1 cellular context compared by ENCODE assay signal in the genomic region with DNA sequence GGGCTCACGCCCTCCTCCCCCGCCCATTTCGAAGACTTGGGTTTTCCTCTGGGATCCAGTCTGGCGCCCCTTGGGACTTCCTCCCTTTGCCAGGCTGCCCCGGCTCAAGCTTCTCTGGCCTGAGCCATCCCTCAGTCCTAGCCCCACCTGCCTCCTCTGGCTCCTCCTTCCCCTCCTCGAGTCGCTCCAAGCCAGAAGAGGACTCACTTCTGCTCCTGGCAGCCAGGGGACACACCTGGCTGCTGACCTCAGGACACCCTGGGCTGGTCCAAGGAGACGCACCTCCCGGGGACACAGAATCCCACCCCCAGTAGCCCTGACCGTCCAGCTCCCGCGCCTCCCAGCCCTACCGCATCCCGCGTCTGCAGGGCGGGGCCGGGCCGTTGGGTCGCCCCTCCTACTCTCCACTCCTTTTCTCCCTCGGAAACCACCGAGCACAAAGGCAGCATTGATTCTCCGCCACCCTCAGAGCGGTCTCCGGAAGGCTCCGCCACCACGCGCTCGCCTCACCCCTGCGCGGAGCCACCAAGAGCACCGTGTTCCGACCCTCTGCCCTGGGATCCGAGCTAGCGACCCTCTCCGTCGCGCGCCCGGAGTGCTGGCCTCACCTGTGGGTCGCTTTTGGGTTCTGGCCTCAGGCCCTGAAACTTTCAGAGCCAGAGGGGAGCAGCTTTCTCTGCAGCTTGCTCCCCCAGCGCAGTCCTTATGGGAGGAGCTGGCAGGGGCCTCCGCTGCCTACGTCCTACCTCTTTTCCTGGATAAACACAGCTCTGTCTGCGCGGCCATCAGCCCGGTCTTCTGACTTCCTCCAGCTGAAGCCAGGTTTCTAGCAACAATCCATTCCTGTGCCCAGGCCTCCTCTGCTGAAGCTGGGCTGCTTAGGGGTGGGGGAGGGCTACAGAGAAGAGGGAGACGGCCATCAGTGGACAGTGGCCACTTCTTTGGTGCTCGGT.
A peak's percentile ranks its signal among the peaks of the same experiment; 100 is the strongest.
TF ChIP-seq lines count a peak whose summit lies in the region.

Gene C2CD4D (minus strand): TSS at position 364 of the 953 bp plus-strand sequence. CDS start 831 bp downstream, outside the sequence.

TF ChIP-seq in HepG2, 621 proteins besides CTCF, POLR2A, EP300 and RAD21 (continued from another document and continues in another):
- TF ChIP-seq, protein P1, sequence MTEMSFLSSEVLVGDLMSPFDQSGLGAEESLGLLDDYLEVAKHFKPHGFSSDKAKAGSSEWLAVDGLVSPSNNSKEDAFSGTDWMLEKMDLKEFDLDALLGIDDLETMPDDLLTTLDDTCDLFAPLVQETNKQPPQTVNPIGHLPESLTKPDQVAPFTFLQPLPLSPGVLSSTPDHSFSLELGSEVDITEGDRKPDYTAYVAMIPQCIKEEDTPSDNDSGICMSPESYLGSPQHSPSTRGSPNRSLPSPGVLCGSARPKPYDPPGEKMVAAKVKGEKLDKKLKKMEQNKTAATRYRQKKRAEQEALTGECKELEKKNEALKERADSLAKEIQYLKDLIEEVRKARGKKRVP (CRISPR knock-in tag; IDR thresholded peaks at IDR 0.05) = no peak
- TF ChIP-seq RARG (CRISPR knock-in tag; IDR thresholded peaks at IDR 0.05; ENCODE audit: low read depth) (no peak), EED (CRISPR knock-in tag; IDR thresholded peaks at IDR 0.05) (no peak), ZNF484 (CRISPR knock-in tag; IDR thresholded peaks at IDR 0.05; ENCODE audit: borderline replicate concordance, low read depth) (no peak), ZNF318 (CRISPR knock-in tag; IDR thresholded peaks at IDR 0.05) (no peak), MYC (CRISPR knock-in tag; IDR thresholded peaks at IDR 0.05; ENCODE audit: borderline replicate concordance) (peak; percentile 79), ZNF513 (CRISPR knock-in tag; conservative IDR thresholded peaks at IDR 0.05) (no peak), ZNF230 (CRISPR knock-in tag; IDR thresholded peaks at IDR 0.05) (no peak), KDM5A (IDR thresholded peaks at IDR 0.05; ENCODE audit: borderline replicate concordance, low read length) (no peak), NONO (IDR thresholded peaks at IDR 0.05) (no peak), NONO (CRISPR knock-in tag; conservative IDR thresholded peaks at IDR 0.05) (no peak), ZNF275 (CRISPR knock-in tag; IDR thresholded peaks at IDR 0.05; ENCODE audit: borderline replicate concordance) (no peak), FOXO1 (CRISPR knock-in tag; IDR thresholded peaks at IDR 0.05) (no peak), SOX6 (IDR thresholded peaks at IDR 0.05) (no peak), SOX6 (CRISPR knock-in tag; IDR thresholded peaks at IDR 0.05) (peak; percentile 64), AHR (CRISPR knock-in tag; IDR thresholded peaks at IDR 0.05) (no peak), KDM4B (CRISPR knock-in tag; IDR thresholded peaks at IDR 0.05) (no peak), NFRKB (IDR thresholded peaks at IDR 0.05) (no peak), ZNF124 (CRISPR knock-in tag; IDR thresholded peaks at IDR 0.05) (no peak), ZNF121 (CRISPR knock-in tag; IDR thresholded peaks at IDR 0.05) (no peak), ZSCAN22 (CRISPR knock-in tag; IDR thresholded peaks at IDR 0.05) (no peak), GATAD2A (CRISPR knock-in tag; IDR thresholded peaks at IDR 0.05) (peak; percentile 51), MIXL1 (CRISPR knock-in tag; IDR thresholded peaks at IDR 0.05) (no peak), DR1 (CRISPR knock-in tag; IDR thresholded peaks at IDR 0.05) (no peak), GZF1 (CRISPR knock-in tag; IDR thresholded peaks at IDR 0.05) (no peak), ZNF644 (CRISPR knock-in tag; IDR thresholded peaks at IDR 0.05; ENCODE audit: low read depth) (no peak), TFDP2 (CRISPR knock-in tag; IDR thresholded peaks at IDR 0.05) (no peak; the same call in 1 of the 2 replicates), FOXA3 (CRISPR knock-in tag; IDR thresholded peaks at IDR 0.05) (peak; percentile 31; the same call in 1 of the 2 replicates), KDM2A (CRISPR knock-in tag; IDR thresholded peaks at IDR 0.05; ENCODE audit: borderline replicate concordance, low read depth) (peak; percentile 71), ZNF180 (CRISPR knock-in tag; IDR thresholded peaks at IDR 0.05; ENCODE audit: borderline replicate concordance, low read depth) (no peak), CAMTA2 (CRISPR knock-in tag; IDR thresholded peaks at IDR 0.05; ENCODE audit: borderline replicate concordance) (no peak)
- TF ChIP-seq, protein P2, sequence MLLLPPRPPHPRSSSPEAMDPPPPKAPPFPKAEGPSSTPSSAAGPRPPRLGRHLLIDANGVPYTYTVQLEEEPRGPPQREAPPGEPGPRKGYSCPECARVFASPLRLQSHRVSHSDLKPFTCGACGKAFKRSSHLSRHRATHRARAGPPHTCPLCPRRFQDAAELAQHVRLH (CRISPR knock-in tag; IDR thresholded peaks at IDR 0.05; ENCODE audit: borderline replicate concordance, low read depth) = 0 out of 2 replicates have a peak, but pooled peaks have one; percentile 13
- TF ChIP-seq, protein P3, sequence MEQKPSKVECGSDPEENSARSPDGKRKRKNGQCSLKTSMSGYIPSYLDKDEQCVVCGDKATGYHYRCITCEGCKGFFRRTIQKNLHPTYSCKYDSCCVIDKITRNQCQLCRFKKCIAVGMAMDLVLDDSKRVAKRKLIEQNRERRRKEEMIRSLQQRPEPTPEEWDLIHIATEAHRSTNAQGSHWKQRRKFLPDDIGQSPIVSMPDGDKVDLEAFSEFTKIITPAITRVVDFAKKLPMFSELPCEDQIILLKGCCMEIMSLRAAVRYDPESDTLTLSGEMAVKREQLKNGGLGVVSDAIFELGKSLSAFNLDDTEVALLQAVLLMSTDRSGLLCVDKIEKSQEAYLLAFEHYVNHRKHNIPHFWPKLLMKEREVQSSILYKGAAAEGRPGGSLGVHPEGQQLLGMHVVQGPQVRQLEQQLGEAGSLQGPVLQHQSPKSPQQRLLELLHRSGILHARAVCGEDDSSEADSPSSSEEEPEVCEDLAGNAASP (CRISPR knock-in tag; IDR thresholded peaks at IDR 0.05; ENCODE audit: borderline replicate concordance) = no peak
- TF ChIP-seq, protein P4, sequence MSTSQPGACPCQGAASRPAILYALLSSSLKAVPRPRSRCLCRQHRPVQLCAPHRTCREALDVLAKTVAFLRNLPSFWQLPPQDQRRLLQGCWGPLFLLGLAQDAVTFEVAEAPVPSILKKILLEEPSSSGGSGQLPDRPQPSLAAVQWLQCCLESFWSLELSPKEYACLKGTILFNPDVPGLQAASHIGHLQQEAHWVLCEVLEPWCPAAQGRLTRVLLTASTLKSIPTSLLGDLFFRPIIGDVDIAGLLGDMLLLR (CRISPR knock-in tag; IDR thresholded peaks at IDR 0.05) = no peak
- TF ChIP-seq, protein P5, sequence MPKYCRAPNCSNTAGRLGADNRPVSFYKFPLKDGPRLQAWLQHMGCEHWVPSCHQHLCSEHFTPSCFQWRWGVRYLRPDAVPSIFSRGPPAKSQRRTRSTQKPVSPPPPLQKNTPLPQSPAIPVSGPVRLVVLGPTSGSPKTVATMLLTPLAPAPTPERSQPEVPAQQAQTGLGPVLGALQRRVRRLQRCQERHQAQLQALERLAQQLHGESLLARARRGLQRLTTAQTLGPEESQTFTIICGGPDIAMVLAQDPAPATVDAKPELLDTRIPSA (CRISPR knock-in tag; IDR thresholded peaks at IDR 0.05; ENCODE audit: borderline replicate concordance) = no peak
- TF ChIP-seq, protein P6, sequence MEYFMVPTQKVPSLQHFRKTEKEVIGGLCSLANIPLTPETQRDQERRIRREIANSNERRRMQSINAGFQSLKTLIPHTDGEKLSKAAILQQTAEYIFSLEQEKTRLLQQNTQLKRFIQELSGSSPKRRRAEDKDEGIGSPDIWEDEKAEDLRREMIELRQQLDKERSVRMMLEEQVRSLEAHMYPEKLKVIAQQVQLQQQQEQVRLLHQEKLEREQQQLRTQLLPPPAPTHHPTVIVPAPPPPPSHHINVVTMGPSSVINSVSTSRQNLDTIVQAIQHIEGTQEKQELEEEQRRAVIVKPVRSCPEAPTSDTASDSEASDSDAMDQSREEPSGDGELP (IDR thresholded peaks at IDR 0.05; ENCODE audit: borderline replicate concordance, low read depth) = no peak
